12 cellular contexts compared by ENCODE assay signal in the genomic region with DNA sequence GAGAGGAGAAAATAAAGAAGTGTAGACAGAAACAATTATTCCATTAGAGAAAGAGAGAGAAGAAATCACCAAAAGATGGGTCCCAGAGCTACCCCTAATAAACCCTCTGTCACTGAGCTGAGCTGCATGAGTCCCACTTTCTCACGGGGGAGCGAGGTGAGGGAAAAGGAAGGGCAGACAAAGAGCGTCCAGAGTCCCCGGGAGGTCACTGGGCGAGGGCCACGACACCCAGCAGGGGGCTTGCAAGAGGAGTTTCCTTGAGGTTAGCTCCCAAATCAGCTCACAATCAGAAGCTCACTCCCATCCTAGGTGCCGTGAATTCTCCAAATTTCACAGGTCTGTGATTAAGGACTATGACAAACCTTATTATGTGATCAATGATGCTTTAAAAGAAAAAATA.
DNase-seq lines count a peak whose midpoint lies in the region; ATAC-seq and TF ChIP-seq lines count a peak whose summit lies in the region.
"Had no signal": no experiment of that assay in that cellular context is flagged by ENCODE, and none has a peak within 500 bp of the region (broad histone marks: within the 10 kb centered on the region; RNA-seq: fewer than 3 reads in every experiment).

No MANE protein-coding gene starts in this region.

- H3K36me3 Mint-ChIP-seq in central memory CD8-positive, alpha-beta T cell (ENCODE audit: insufficient read depth) = peaks cover 8% of the 10 kb centered on the region
- peaks cover 14% of the 10 kb centered on the region for H3K36me3 Mint-ChIP-seq in nephron (ENCODE audit: low read depth)

- H3K4me3 Mint-ChIP-seq in central memory CD8-positive, alpha-beta T cell = no peak overlapping the region
- peak overlapping the region in 2 of 3 experiments; percentile 21 to 29 for H3K4me3 Mint-ChIP-seq in nephron

- no peaks in the 10 kb centered on the region for H3K9me3 Mint-ChIP-seq in central memory CD8-positive, alpha-beta T cell
- peaks cover 8% of the 10 kb centered on the region for H3K9me3 Mint-ChIP-seq in nephron

- WGBS in tibial nerve, 2 donors = 80 to 81% methylated on average over 7 of the region's 7 CpGs

- peak overlapping the region; percentile 29 for H3K27ac Mint-ChIP-seq in central memory CD8-positive, alpha-beta T cell (ENCODE audit: low read depth)
- peak overlapping the region; percentile 98 to 100 (median 100) for H3K27ac Mint-ChIP-seq in nephron

- peaks cover 33% of the 10 kb centered on the region for H3K4me1 Mint-ChIP-seq in central memory CD8-positive, alpha-beta T cell
- peaks cover 57% of the 10 kb centered on the region for H3K4me1 Mint-ChIP-seq in nephron

- H3K36me3 ChIP-seq in tibial nerve = no peaks in the 10 kb centered on the region

- TF ChIP-seq POLR2A in tibial nerve (IDR thresholded peaks at IDR 0.05) = no peak

- DNase-seq in activated CD8-positive, alpha-beta memory T cell treated with anti-CD3 and anti-CD28 coated beads, Interleukin-2, amount 50 U/mL, for 48 hours = peak; percentile 18
- no peak for DNase-seq in activated CD8-positive, alpha-beta memory T cell treated with anti-CD3 and anti-CD28 coated beads, Interleukin-2, amount 50 U/mL, for 4 hours
- no peak for DNase-seq in central memory CD8-positive, alpha-beta T cell (ENCODE audit: low spot score in 2 of 2)
- DNase-seq in tibial nerve (ENCODE audit: low spot score in 2 of 2) (no peak), NCI-H2081 (lab: John Stamatoyannopoulos, UW) (no peak)
- DNase-seq: activated naive CD4-positive, alpha-beta T cell treated with anti-CD3 and anti-CD28 coated beads, Interleukin-2, amount 50 U/mL, for 16 hours; effector memory CD4-positive, alpha-beta T cell; NCI-H1048; NCI-H526 had no signal

- H3K27me3 ChIP-seq in tibial nerve = no peaks in the 10 kb centered on the region

- peaks cover 0 to 58% (median 31%) of the 10 kb centered on the region in 4 donors for H3K4me1 ChIP-seq in tibial nerve

- peak overlapping the region; percentile 57 to 90 (median 84) for H3K27ac ChIP-seq in tibial nerve

- no peak overlapping the region for H3K4me3 ChIP-seq in tibial nerve

- no peak for ATAC-seq in central memory CD8-positive, alpha-beta T cell (replicated peaks; ENCODE audit: extremely low read depth, poor library complexity, severe bottlenecking)
- ATAC-seq in HG03175 (IDR thresholded peaks at IDR 0.05; ENCODE audit: unreplicated experiment) (no peak), GM19328 (IDR thresholded peaks at IDR 0.05; ENCODE audit: unreplicated experiment) (no peak)

- H3K27me3 Mint-ChIP-seq in central memory CD8-positive, alpha-beta T cell = no peaks in the 10 kb centered on the region
- H3K27me3 Mint-ChIP-seq in nephron (ENCODE audit: low read depth) = peaks cover 4% of the 10 kb centered on the region

- H3K9me3 ChIP-seq in tibial nerve = no peaks in the 10 kb centered on the region

- TF ChIP-seq CTCF in nephron (IDR thresholded peaks at IDR 0.05; ENCODE audit: unreplicated experiment in 3 of 3) = no peak
- no peak for TF ChIP-seq CTCF in tibial nerve (IDR thresholded peaks at IDR 0.05)

- no peak for TF ChIP-seq EP300 in tibial nerve (IDR thresholded peaks at IDR 0.05)
